Comparison of ENCODE assay signal across 1 cellular context in the genomic region with DNA sequence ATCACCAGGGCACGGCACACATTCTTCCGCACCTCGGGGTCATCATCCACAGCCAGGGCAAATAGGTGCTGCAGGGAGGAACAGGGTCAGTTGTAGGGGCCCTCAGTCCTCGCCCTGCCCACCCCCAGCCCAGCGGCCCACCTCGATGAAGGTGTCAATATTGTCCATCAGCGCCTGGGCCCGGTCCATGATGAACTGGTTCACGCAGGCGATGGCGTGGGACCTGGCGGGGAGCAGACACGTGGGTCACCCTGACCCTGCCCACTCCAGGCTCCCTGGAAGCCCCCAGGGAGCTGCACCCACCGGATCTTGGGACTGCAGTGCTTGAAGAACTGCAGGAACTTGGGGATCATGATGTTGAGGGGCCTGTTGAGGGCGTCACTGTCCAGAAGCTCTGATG.
TF ChIP-seq lines count a peak whose summit lies in the region.

No MANE protein-coding gene starts in this region.

TF ChIP-seq in HepG2, 621 proteins besides CTCF, POLR2A, EP300 and RAD21:
- TF ChIP-seq, protein P1, sequence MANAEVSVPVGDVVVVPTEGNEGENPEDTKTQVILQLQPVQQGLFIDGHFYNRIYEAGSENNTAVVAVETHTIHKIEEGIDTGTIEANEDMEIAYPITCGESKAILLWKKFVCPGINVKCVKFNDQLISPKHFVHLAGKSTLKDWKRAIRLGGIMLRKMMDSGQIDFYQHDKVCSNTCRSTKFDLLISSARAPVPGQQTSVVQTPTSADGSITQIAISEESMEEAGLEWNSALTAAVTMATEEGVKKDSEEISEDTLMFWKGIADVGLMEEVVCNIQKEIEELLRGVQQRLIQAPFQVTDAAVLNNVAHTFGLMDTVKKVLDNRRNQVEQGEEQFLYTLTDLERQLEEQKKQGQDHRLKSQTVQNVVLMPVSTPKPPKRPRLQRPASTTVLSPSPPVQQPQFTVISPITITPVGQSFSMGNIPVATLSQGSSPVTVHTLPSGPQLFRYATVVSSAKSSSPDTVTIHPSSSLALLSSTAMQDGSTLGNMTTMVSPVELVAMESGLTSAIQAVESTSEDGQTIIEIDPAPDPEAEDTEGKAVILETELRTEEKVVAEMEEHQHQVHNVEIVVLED (CRISPR knock-in tag; IDR thresholded peaks at IDR 0.05; ENCODE audit: borderline replicate concordance) = no peak
- TF ChIP-seq RBFOX2 (IDR thresholded peaks at IDR 0.05; ENCODE audit: low read depth, low read length) (0 out of 2 replicates have a peak, but pooled peaks have one; percentile 12), AGO2 (optimal IDR thresholded peaks at IDR 0.05; ENCODE audit: low read depth, low read length) (peak; percentile 37)
